18 cellular contexts compared by ENCODE assay signal in genomic region chr11:76030973-76031590, GRCh38.
DNase-seq lines count a peak whose midpoint lies in the region; FAIRE-seq and TF ChIP-seq lines count a peak whose summit lies in the region.
"Had no signal": no experiment of that assay in that cellular context is flagged by ENCODE, and none has a peak within 500 bp of the region (broad histone marks: within the 10 kb centered on the region; RNA-seq: fewer than 3 reads in every experiment).

No MANE protein-coding gene starts in this region.

- H3K36me3 Mint-ChIP-seq in endodermal cell (ENCODE audit: low read depth) = peaks cover 28% of the 10 kb centered on the region
- H3K36me3 Mint-ChIP-seq in mesothelial cell of epicardium = peaks cover 22% of the 10 kb centered on the region

- H3K27ac ChIP-seq in PC-9 (peak overlapping the region; percentile 80), endodermal cell (ENCODE audit: low read depth, low read length) (no peak overlapping the region)
- H3K27ac ChIP-seq: BLaER1 treated with 17β-estradiol and CSF1 and Interleukin-3, amounts not matched to agents 10 nM and 100 nM had no signal

- peaks cover 10% of the 10 kb centered on the region for H3K4me1 Mint-ChIP-seq in endodermal cell
- peaks cover 32% of the 10 kb centered on the region for H3K4me1 Mint-ChIP-seq in mesothelial cell of epicardium

- 0 out of 2 replicates have a peak, but pooled peaks cover 2% of the 10 kb centered on the region for H3K9me2 ChIP-seq in PC-9 (ENCODE audit: insufficient read depth)

- H3K27me3 ChIP-seq in PC-9 (ENCODE audit: insufficient read depth, low read depth) (no peaks in the 10 kb centered on the region), endodermal cell (ENCODE audit: control insufficient read depth, insufficient read depth, low read length, poor library complexity, severe bottlenecking) (no peaks in the 10 kb centered on the region)
- H3K27me3 ChIP-seq: BLaER1 treated with 17β-estradiol and CSF1 and Interleukin-3, amounts not matched to agents 10 nM and 100 nM had no signal

- H3K4me3 ChIP-seq in PC-9 = no peak overlapping the region
- H3K4me3 ChIP-seq in endodermal cell (ENCODE audit: low read length) = no peak overlapping the region
- H3K4me3 ChIP-seq: BLaER1 treated with 17β-estradiol and CSF1 and Interleukin-3, amounts not matched to agents 10 nM and 100 nM had no signal

- H3K79me2 ChIP-seq in PC-9 (ENCODE audit: low read depth) = no peaks in the 10 kb centered on the region

- H3F3A ChIP-seq in PC-9 (ENCODE audit: insufficient read depth, low read depth) = peaks cover 27% of the 10 kb centered on the region

- no peaks in the 10 kb centered on the region for H3K9me3 Mint-ChIP-seq in endodermal cell
- H3K9me3 Mint-ChIP-seq in mesothelial cell of epicardium = peaks cover 16% of the 10 kb centered on the region

- CTCF ChIA-PET in PC-9 (lab: Charles Lee) = no interaction called here

- FAIRE-seq in GM12891 (lab: Jason Lieb, UNC) = no peak
- FAIRE-seq: islet of Langerhans had no signal

- TF ChIP-seq POLR2A in GM12891 (IDR thresholded peaks at IDR 0.05; ENCODE audit: low read depth, low read length) = no peak

- H3K4me2 ChIP-seq in PC-9 = peak overlapping the region; percentile 38
- H3K4me2 ChIP-seq: BLaER1 treated with 17β-estradiol and CSF1 and Interleukin-3, amounts not matched to agents 10 nM and 100 nM had no signal

- no peaks in the 10 kb centered on the region for H4K20me1 ChIP-seq in PC-9 (ENCODE audit: insufficient read depth)
- H4K20me1 ChIP-seq: BLaER1 treated with 17β-estradiol and CSF1 and Interleukin-3, amounts not matched to agents 10 nM and 100 nM had no signal

- H3K27me3 Mint-ChIP-seq in endodermal cell (ENCODE audit: insufficient read depth) (no peaks in the 10 kb centered on the region), mesothelial cell of epicardium (ENCODE audit: low read depth) (no peaks in the 10 kb centered on the region)
- H3K27me3 Mint-ChIP-seq: progenitor cell of endocrine pancreas had no signal

- no peak overlapping the region for H3K4me3 Mint-ChIP-seq in endodermal cell
- no peak overlapping the region for H3K4me3 Mint-ChIP-seq in mesothelial cell of epicardium

- TSS peak; percentile 20 for BruUV-seq in PC-9 (replicated peaks; lab: Mats Ljungman, UMichigan)

- H3K9me3 ChIP-seq in PC-9 (ENCODE audit: insufficient read depth, low read depth) = no peaks in the 10 kb centered on the region; the same call in 1 of the 2 replicates
- H3K9me3 ChIP-seq in endodermal cell (ENCODE audit: control insufficient read depth, low read length) = peaks cover 23% of the 10 kb centered on the region

- POLR2A ChIA-PET in PC-9 (lab: Charles Lee; ENCODE audit: unreplicated experiment) = interaction anchor here (0.6 kb wide), 1 partner anchor 1536 kb away, joined by 3 read pairs; no protein-coding TSS in a partner anchor

- TF ChIP-seq CTCF in PC-9 (conservative IDR thresholded peaks at IDR 0.05) (no peak), endodermal cell (conservative IDR thresholded peaks at IDR 0.05) (no peak), mesothelial cell of epicardium (IDR thresholded peaks at IDR 0.05; ENCODE audit: unreplicated experiment) (no peak)

- intact Hi-C loops in PC-9 (cut with micrococcal nuclease; ENCODE audit: unreplicated experiment) = loop anchor here (2.0 to 5.0 kb wide), 2 partner anchors 52 to 121 kb away; no protein-coding TSS in a partner anchor

- WGBS in endodermal cell (ENCODE audit: insufficient coverage in 1 of 2, insufficient read length in 1 of 2), 2 experiments = 88 to 90% methylated on average over 1 of the region's 1 CpG

- H3K27ac Mint-ChIP-seq in endodermal cell (peak overlapping the region; percentile 14), mesothelial cell of epicardium (peak overlapping the region; percentile 4)
- H3K27ac Mint-ChIP-seq: progenitor cell of endocrine pancreas had no signal

- H3K36me3 ChIP-seq in PC-9 (ENCODE audit: low read depth) (no peaks in the 10 kb centered on the region), endodermal cell (ENCODE audit: control insufficient read depth, insufficient read depth, low read length) (peaks cover 15% of the 10 kb centered on the region)

- H2AFZ ChIP-seq in PC-9 = no peak overlapping the region

- no peak overlapping the region for H3K9ac ChIP-seq in endodermal cell (ENCODE audit: extremely low read depth, low read length, poor library complexity, severe bottlenecking)
- H3K9ac ChIP-seq: BLaER1 treated with 17β-estradiol and CSF1 and Interleukin-3, amounts not matched to agents 10 nM and 100 nM had no signal

- peak; percentile 20 for DNase-seq in EH (ENCODE audit: low read depth)
- peak in 1 of 2 experiments; percentile 42 for DNase-seq in PC-9
- DNase-seq in endodermal cell = no peak
- no peak for DNase-seq in mesothelial cell of epicardium (ENCODE audit: low spot score in 2 of 2, unreplicated experiment in 2 of 2)
- DNase-seq in NCI-H1694 (lab: John Stamatoyannopoulos, UW) = no peak
- DNase-seq in activated T-cell treated with anti-CD3 and anti-CD28 coated beads, Interleukin-2, amount 50 U/mL, for 1 hour = no peak
- no peak for DNase-seq in D341Med (ENCODE audit: low spot score)
- DNase-seq in GM12891 (ENCODE audit: insufficient read length, low spot score) = no peak
- DNase-seq: activated CD4-positive, alpha-beta T cell treated with anti-CD3 and anti-CD28 coated beads, Interleukin-2, amount 50 U/mL, for 4 hours; anterior cingulate cortex; DMS79; HCEC 1CT; KG1; NCI-H1436 treated with DMSO at 0.1 percent for 48 hours; NCI-H510A had no signal

- H3K4me1 ChIP-seq in PC-9 (replicated peaks; ENCODE audit: insufficient read depth) = peaks cover 43% of the 10 kb centered on the region
- H3K4me1 ChIP-seq in endodermal cell (ENCODE audit: control insufficient read depth, insufficient read depth, low read length) = no peaks in the 10 kb centered on the region

TF ChIP-seq in GM12891, 5 proteins besides CTCF, POLR2A, EP300 and RAD21:
- TF ChIP-seq PAX5 (IDR thresholded peaks at IDR 0.05; ENCODE audit: insufficient read depth, low read length, severe bottlenecking) = no peak
- no peak for TF ChIP-seq SPI1 (IDR thresholded peaks at IDR 0.05; ENCODE audit: low read depth, low read length)
- no peak for TF ChIP-seq POU2F2 (IDR thresholded peaks at IDR 0.05; ENCODE audit: low read depth, low read length)
- TF ChIP-seq TAF1 (IDR thresholded peaks at IDR 0.05; ENCODE audit: low read depth, low read length) = no peak
- TF ChIP-seq POLR2AphosphoS5 (IDR thresholded peaks at IDR 0.05; ENCODE audit: low read depth, low read length) = no peak
